ENCODE assay signal across 22 cellular contexts in the genomic region with DNA sequence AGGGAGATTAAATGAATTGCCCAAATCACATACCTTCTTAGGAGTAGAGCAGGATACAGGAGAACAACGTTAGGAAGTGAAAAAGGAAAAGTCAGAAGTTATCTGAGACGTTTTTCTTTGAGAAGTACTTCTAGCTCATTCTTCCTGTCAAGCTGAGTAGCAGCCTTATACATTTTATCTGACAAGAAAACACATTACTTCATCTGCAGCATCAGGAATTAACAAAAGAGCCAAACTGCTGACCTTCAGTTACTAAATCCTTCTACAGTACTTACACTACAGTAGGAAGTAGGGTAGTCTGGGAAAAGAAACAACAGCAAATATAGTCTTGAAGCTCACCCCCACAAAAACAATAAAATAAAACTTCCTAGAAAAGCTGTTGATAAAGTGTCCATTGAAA. TPM values are rescaled to one million over a fixed set of nuclear protein-coding genes. Genes with fewer than 3 reads are reported as not detected.
DNase-seq lines count a peak whose midpoint lies in the region; ATAC-seq lines count a peak whose summit lies in the region.
"Had no signal": no experiment of that assay in that cellular context is flagged by ENCODE, and none has a peak within 500 bp of the region (broad histone marks: within the 10 kb centered on the region; RNA-seq: fewer than 3 reads in every experiment).

No MANE protein-coding gene starts in this region.

- no peak for ATAC-seq in stimulated activated effector memory CD8-positive, alpha-beta T cell treated with anti-CD3 and anti-CD28 coated beads, Interleukin-12 subunit alpha, Interleukin-12 subunit beta, amount 100 ng/mL, for 72 hours

- H3K4me3 Mint-ChIP-seq in stimulated activated effector memory CD8-positive, alpha-beta T cell treated with anti-CD3 and anti-CD28 coated beads, Interleukin-12 subunit alpha, Interleukin-12 subunit beta, amount 100 ng/mL, for 72 hours = no peak overlapping the region
- H3K4me3 Mint-ChIP-seq: B cell; CD8-positive, alpha-beta memory T cell; IgD-negative memory B cell had no signal

- H3K36me3 ChIP-seq in adipocyte (ENCODE audit: control insufficient read depth, insufficient read depth, low read length, severe bottlenecking) = no peaks in the 10 kb centered on the region

- no peaks in the 10 kb centered on the region for H3K9me3 ChIP-seq in adipocyte (ENCODE audit: control insufficient read depth, low read length)

- intact Hi-C loops in cardiac septum (cut with DNase I) = no loop called here

- H3K4me1 Mint-ChIP-seq in stimulated activated effector memory CD8-positive, alpha-beta T cell treated with anti-CD3 and anti-CD28 coated beads, Interleukin-12 subunit alpha, Interleukin-12 subunit beta, amount 100 ng/mL, for 72 hours = peaks cover 15% of the 10 kb centered on the region

- DNase-seq in adipocyte (ENCODE audit: low read depth) (peak; percentile 9), dermis blood vessel endothelial cell (peak; percentile 54), left kidney (ENCODE audit: low read depth, low spot score) (peak; percentile 14), NCI-H510A (lab: John Stamatoyannopoulos, UW) (no peak), cardiac septum (ENCODE audit: low spot score) (no peak), COR-L47 (lab: John Stamatoyannopoulos, UW) (no peak)
- no peak for DNase-seq in stimulated activated effector memory CD8-positive, alpha-beta T cell treated with anti-CD3 and anti-CD28 coated beads, Interleukin-12 subunit alpha, Interleukin-12 subunit beta, amount 100 ng/mL, for 72 hours (ENCODE audit: low spot score in 2 of 2)
- DNase-seq: Calu3; CD8-positive, alpha-beta memory T cell; DMS79 treated with DMSO at 0.1 percent for 48 hours; GF-D8; MM.1S; NCI-H1417; NCI-H1694; NCI-H2081; NCI-H2227 treated with DMSO at 0.1 percent for 48 hours; NCI-H69; RPMI8226; SHP77 had no signal

- H3K4me1 ChIP-seq in adipocyte (ENCODE audit: control insufficient read depth, insufficient read depth, low read length) = peaks cover 3% of the 10 kb centered on the region

- no peaks in the 10 kb centered on the region for H3K27me3 ChIP-seq in adipocyte (replicated peaks; ENCODE audit: control insufficient read depth, insufficient read depth, low read length)

- no peak overlapping the region for H3K4me3 ChIP-seq in adipocyte (ENCODE audit: low read length)

- peaks cover 5% of the 10 kb centered on the region for H3K36me3 Mint-ChIP-seq in stimulated activated effector memory CD8-positive, alpha-beta T cell treated with anti-CD3 and anti-CD28 coated beads, Interleukin-12 subunit alpha, Interleukin-12 subunit beta, amount 100 ng/mL, for 72 hours

- H3K27ac Mint-ChIP-seq in stimulated activated effector memory CD8-positive, alpha-beta T cell treated with anti-CD3 and anti-CD28 coated beads, Interleukin-12 subunit alpha, Interleukin-12 subunit beta, amount 100 ng/mL, for 72 hours = peak overlapping the region; percentile 20
- H3K27ac Mint-ChIP-seq: B cell; CD8-positive, alpha-beta memory T cell had no signal

- no peaks in the 10 kb centered on the region for H3K9me3 Mint-ChIP-seq in stimulated activated effector memory CD8-positive, alpha-beta T cell treated with anti-CD3 and anti-CD28 coated beads, Interleukin-12 subunit alpha, Interleukin-12 subunit beta, amount 100 ng/mL, for 72 hours
- H3K9me3 Mint-ChIP-seq: CD8-positive, alpha-beta memory T cell; IgD-negative memory B cell had no signal

- no peak overlapping the region for H3K9ac ChIP-seq in adipocyte (ENCODE audit: low read length)
- H3K9ac ChIP-seq: KMS-11 had no signal

RNA-seq across cellular contexts. Expression of a gene that starts 57.0 kb away (rescaled TPM):
- total RNA-seq in dermis blood vessel endothelial cell = 93.1 and 118 TPM in 2 replicates
- 5.8 TPM for total RNA-seq in cardiac septum

Comparison
In these comparisons a context has a peak if more than half of its experiments do, and no peak if none do; other contexts are left out.
1. DNase-seq: peak in adipocyte (single experiment), dermis blood vessel endothelial cell (single experiment) and left kidney (single experiment); none in stimulated activated effector memory CD8-positive, alpha-beta T cell treated with anti-CD3 and anti-CD28 coated beads, Interleukin-12 subunit alpha, Interleukin-12 subunit beta, amount 100 ng/mL, for 72 hours (0 of 2), NCI-H510A (single experiment), cardiac septum (single experiment) and COR-L47 (single experiment).
2. RNA of a gene that starts 57.0 kb away (total RNA-seq): 93.1 to 118 TPM in dermis blood vessel endothelial cell; 5.8 TPM in cardiac septum (single experiment); every median in the first group is over 10 times any median in the second.